13 cellular contexts compared by ENCODE assay signal in genomic region chr3:146148468-146148931, GRCh38. TPM values are rescaled to one million over a fixed set of nuclear protein-coding genes. Genes with fewer than 3 reads are reported as not detected.
A peak's percentile ranks its signal among the peaks of the same experiment; 100 is the strongest.
DNase-seq lines count a peak whose midpoint lies in the region; ATAC-seq, FAIRE-seq and TF ChIP-seq lines count a peak whose summit lies in the region.
"Had no signal": no experiment of that assay in that cellular context is flagged by ENCODE, and none has a peak within 500 bp of the region (broad histone marks: within the 10 kb centered on the region; RNA-seq: fewer than 3 reads in every experiment).

No MANE protein-coding gene starts in this region.

- peak; percentile 33 for FAIRE-seq in HTR-8/SVneo (lab: Jason Lieb, UNC)

- TF ChIP-seq RAD21 in liver (IDR thresholded peaks at IDR 0.05): peak; percentile 40 to 56

- DNase-seq in ACHN (peak; percentile 33), HTR-8/SVneo (ENCODE audit: insufficient read length, low spot score) (no peak), caudate nucleus (lab: John Stamatoyannopoulos, UW) (no peak), NCI-H748 treated with DMSO at 0.1 percent for 48 hours (lab: John Stamatoyannopoulos, UW) (no peak), NCI-H187 (lab: John Stamatoyannopoulos, UW) (no peak)
- DNase-seq: activated CD8-positive, alpha-beta memory T cell treated with anti-CD3 and anti-CD28 coated beads for 24 hours; activated naive CD8-positive, alpha-beta T cell treated with anti-CD3 and anti-CD28 coated beads, Interleukin-2, amount 10 ng/mL, durations not matched to agents 7 days and 5 days; NCI-H1048; stimulated activated CD4-positive, alpha-beta T cell treated with anti-CD3 and anti-CD28 coated beads, Interleukin-4, amount 100 ng/mL, for 1 hour; T-helper 1 cell had no signal

- H3K4me1 ChIP-seq in liver (ENCODE audit: control insufficient read depth in 4 of 4, insufficient read depth in 4 of 4, low read length in 3 of 4): peaks cover 2 to 30% (median 18%) of the 10 kb centered on the region in 4 donors

- peaks cover 0 to 4% (median 0%) of the 10 kb centered on the region in 4 donors for H3K36me3 ChIP-seq in liver (ENCODE audit: control insufficient read depth in 4 of 4, insufficient read depth in 3 of 4, low read depth in 1 of 4, low read length in 3 of 4)

- no peaks in the 10 kb centered on the region for H3K27me3 ChIP-seq in liver (ENCODE audit: control insufficient read depth in 4 of 4, insufficient read depth in 4 of 4, low read length in 3 of 4)

- no peak overlapping the region for H3K4me3 ChIP-seq in liver (ENCODE audit: low read depth in 1 of 3, low read length in 3 of 3)

- in situ Hi-C loops in ACHN (cut with HindIII; ENCODE audit: low pct_ligation_motif_present, low pct_unique_long_range_greater_than_20kb, low sequenced_read_pairs): no loop called here

- H3K9me3 ChIP-seq in liver (ENCODE audit: control insufficient read depth in 4 of 4, low read length in 3 of 4): no peaks in the 10 kb centered on the region

- peak; percentile 13 for TF ChIP-seq CTCF in liver (IDR thresholded peaks at IDR 0.05; ENCODE audit: low read depth, low read length, missing input control)

- 75% methylated on average over 1 of the region's 1 CpG for WGBS in liver

- ATAC-seq in HG02571 (IDR thresholded peaks at IDR 0.05; ENCODE audit: unreplicated experiment) (no peak), GM19324 (IDR thresholded peaks at IDR 0.05; ENCODE audit: low FRiP score, unreplicated experiment) (no peak)

- H3K27ac ChIP-seq in caudate nucleus (ENCODE audit: low read depth, low read length) (peak overlapping the region; percentile 12), liver (ENCODE audit: low read depth in 1 of 2, low read length in 2 of 2) (peak overlapping the region in 1 of 2 donors; percentile 58)

- H3K9ac ChIP-seq in liver (ENCODE audit: low read depth in 1 of 2, low read length in 2 of 2): no peak overlapping the region

TF ChIP-seq in liver, 16 proteins besides CTCF, POLR2A, EP300 and RAD21:
- TF ChIP-seq HNF4A (conservative IDR thresholded peaks at IDR 0.05) (peak; percentile 13 to 60), REST (IDR thresholded peaks at IDR 0.05) (no peak)

RNA-seq across cellular contexts. Expression of gene PLOD2, which starts 12.5 kb away (rescaled TPM):
- total RNA-seq in liver: 10 to 100 TPM; 27.2 to 57.0 TPM
- 10 to 100 TPM; 18.6 to 21.4 TPM for polyA plus RNA-seq in liver
